In the genomic region with DNA sequence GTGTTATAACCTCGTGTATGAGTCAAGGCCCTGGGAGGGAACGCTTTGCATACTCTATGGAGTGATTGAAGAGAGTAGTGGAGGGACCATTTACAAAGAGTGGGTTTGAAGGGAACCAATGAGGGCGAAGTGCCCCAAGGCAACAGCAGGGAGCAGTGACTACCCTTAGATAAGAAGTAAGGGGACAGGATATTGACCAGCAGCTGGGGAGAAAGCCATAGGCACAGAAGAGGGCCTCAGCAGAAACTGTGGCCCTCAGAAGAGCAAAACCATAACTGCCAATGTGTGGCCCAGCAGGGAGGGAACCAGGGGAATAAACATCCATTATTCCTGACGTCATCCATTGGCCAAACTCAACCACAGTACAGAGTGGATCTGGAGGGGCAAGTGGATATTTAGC, we compare ENCODE assay signal across 24 cellular contexts. TPM values are rescaled to one million over a fixed set of nuclear protein-coding genes. Genes with fewer than 3 reads are reported as not detected.
DNase-seq lines count a peak whose midpoint lies in the region; FAIRE-seq and TF ChIP-seq lines count a peak whose summit lies in the region.
"Had no signal": no experiment of that assay in that cellular context is flagged by ENCODE, and none has a peak within 500 bp of the region (broad histone marks: within the 10 kb centered on the region; RNA-seq: fewer than 3 reads in every experiment).

No MANE protein-coding gene starts in this region.

- no peak overlapping the region for H3K4me3 ChIP-seq in fibroblast of villous mesenchyme (ENCODE audit: low read depth, low read length)
- H3K4me3 ChIP-seq in prostate gland, result no peak overlapping the region
- H3K4me3 ChIP-seq: heart left ventricle, lower lobe of right lung, suprapubic skin had no signal

- no peaks in the 10 kb centered on the region for H3K27me3 ChIP-seq in prostate gland (replicated peaks; ENCODE audit: insufficient read depth)
- H3K27me3 ChIP-seq: heart left ventricle, suprapubic skin had no signal

- no peak for TF ChIP-seq POLR2A in prostate gland (IDR thresholded peaks at IDR 0.05)

- H3K27ac ChIP-seq in prostate gland (peak overlapping the region; percentile 45 to 54), caudate nucleus (ENCODE audit: low read depth, low read length) (no peak overlapping the region)
- H3K27ac ChIP-seq: lower lobe of right lung, suprapubic skin, VCaP had no signal

- peak; percentile 3 for TF ChIP-seq CTCF in GM10266 (IDR thresholded peaks at IDR 0.05; ENCODE audit: control insufficient read depth, insufficient read depth, low read depth, missing control alignments)
- peak; percentile 7 for TF ChIP-seq CTCF in fibroblast of villous mesenchyme (IDR thresholded peaks at IDR 0.05; ENCODE audit: insufficient read depth, low read depth, low read length)
- TF ChIP-seq CTCF in prostate gland (IDR thresholded peaks at IDR 0.05), result no peak

- no peaks in the 10 kb centered on the region for H3K36me3 ChIP-seq in prostate gland
- H3K36me3 ChIP-seq: heart left ventricle, lower lobe of right lung, suprapubic skin had no signal

- in situ Hi-C loops in SK-MEL-5 (cut with HindIII; ENCODE audit: low pct_unique_long_range_greater_than_20kb, low sequenced_read_pairs), result no loop called here

- H3K9me3 ChIP-seq in prostate gland, result no peaks in the 10 kb centered on the region
- H3K9me3 ChIP-seq: lower lobe of right lung, suprapubic skin had no signal

- DNase-seq in GM10266 (ENCODE audit: extremely low spot score) (no peak), SK-MEL-5 (ENCODE audit: low read depth, low spot score) (peak; percentile 15), fibroblast of villous mesenchyme (ENCODE audit: low read depth) (no peak), prostate gland (ENCODE audit: low spot score) (no peak), caudate nucleus (lab: John Stamatoyannopoulos, UW) (no peak), frontal cortex (ENCODE audit: low spot score in 2 of 2) (no peak), AG08396 (ENCODE audit: low spot score) (no peak), GOT3 (lab: John Stamatoyannopoulos, UW) (no peak)
- DNase-seq: activated CD4-positive, alpha-beta T cell treated with anti-CD3 and anti-CD28 coated beads, Interleukin-2, amount 50 U/mL, for 4 hours; activated gamma-delta T cell; CD8-positive, alpha-beta T cell; central memory CD4-positive, alpha-beta T cell; DMS79 treated with DMSO at 0.1 percent for 48 hours; heart left ventricle; lower lobe of right lung; naive thymus-derived CD8-positive, alpha-beta T cell; NCI-H1048; NCI-H2081 treated with DMSO at 0.1 percent for 48 hours; NCI-H524 treated with DMSO at 0.1 percent for 48 hours; posterior cingulate gyrus; SHP77 treated with DMSO at 0.1 percent for 48 hours had no signal

- no peak for FAIRE-seq in frontal cortex (lab: Jason Lieb, UNC)

- WGBS in prostate gland, result 86% methylated on average over 4 of the region's 4 CpGs

- intact Hi-C loops in prostate gland (cut with DNase I), result no loop called here

- H3K4me1 ChIP-seq in prostate gland (replicated peaks), result peaks cover 11% of the 10 kb centered on the region

RNA-seq across cellular contexts. Expression of a gene that starts 24.7 kb away (rescaled TPM):
- total RNA-seq in SK-MEL-5 (2014; rRNA removed; shearing (Covaris generic)), result 12.9 and 13.2 TPM in 2 replicates
- 15.7 and 23.1 TPM in 2 replicates for polyA plus RNA-seq in SK-MEL-5 (2015; cell fraction: cytosol; rRNA removed)
- 5.0 and 6.7 TPM in 2 replicates for polyA plus RNA-seq in SK-MEL-5 (2015; cell fraction: nucleus; rRNA removed)
- total RNA-seq in fibroblast of villous mesenchyme (72.5 and 76.4 TPM in 2 replicates), prostate gland (10 to 100 TPM; 38.4 to 55.1 TPM), frontal cortex (3.3 TPM)
- total RNA-seq: OCI-LY7 had no signal

Comparison
In these comparisons a context has a peak if more than half of its experiments do, and no peak if none do; other contexts are left out.
1. CTCF ChIP-seq: peak in GM10266 (single experiment) and fibroblast of villous mesenchyme (single experiment); none in prostate gland (0 of 4).